ENCODE assay signal across 29 cellular contexts in the genomic region with DNA sequence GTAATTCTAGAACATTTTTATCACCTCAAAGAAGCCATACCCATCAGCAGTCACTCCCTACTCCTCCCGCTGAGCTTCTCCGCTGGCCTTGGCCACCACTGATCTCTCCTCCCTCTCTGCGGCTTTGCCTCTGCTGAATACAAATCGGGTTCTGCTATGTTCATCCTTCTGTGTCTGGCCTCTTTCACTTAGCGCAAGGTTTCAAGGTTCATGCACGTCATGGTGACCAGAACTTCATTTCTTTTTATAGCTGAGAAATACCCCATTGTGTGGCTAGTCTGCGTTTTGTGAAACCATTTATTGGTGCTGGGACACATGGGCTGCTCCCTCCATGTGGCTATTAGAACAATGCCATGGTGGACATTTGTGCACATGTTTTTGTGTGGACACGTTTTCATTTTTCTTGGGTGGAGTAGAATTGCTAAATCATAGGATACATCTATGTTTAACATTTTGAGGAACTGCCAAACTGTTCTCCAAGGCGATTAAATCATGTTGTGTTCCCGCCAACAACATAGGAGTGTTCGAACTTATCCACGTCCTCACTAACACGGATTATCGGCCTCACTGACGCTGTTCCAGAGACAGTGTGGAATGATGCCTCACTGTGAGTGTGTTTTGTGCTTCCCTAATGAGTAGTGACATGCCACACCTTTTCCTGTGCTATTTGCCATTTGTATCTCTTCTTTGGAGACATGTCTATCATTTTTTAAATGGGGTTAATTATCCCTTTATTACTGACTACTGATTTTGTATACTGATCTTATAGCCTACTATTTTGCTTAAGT. TPM values are rescaled to one million over a fixed set of nuclear protein-coding genes. Genes with fewer than 3 reads are reported as not detected.
"Had no signal": no experiment of that assay in that cellular context is flagged by ENCODE, and none has a peak within 500 bp of the region (broad histone marks: within the 10 kb centered on the region; RNA-seq: fewer than 3 reads in every experiment).

No MANE protein-coding gene starts in this region.

- H3K36me3 Mint-ChIP-seq: activated CD8-positive, alpha-beta memory T cell treated with anti-CD3 and anti-CD28 coated beads, Interleukin-2, amount 10 ng/mL, durations not matched to agents 7 days and 5 days; activated naive CD4-positive, alpha-beta T cell treated with anti-CD3 and anti-CD28 coated beads, Interleukin-2, amount 50 U/mL, for 24 hours; brain; WTC11 had no signal

- H3K9me3 Mint-ChIP-seq: activated CD4-positive, alpha-beta memory T cell treated with anti-CD3 and anti-CD28 coated beads, Interleukin-2, amount 10 ng/mL, durations not matched to agents 7 days and 5 days; activated CD4-positive, alpha-beta T cell treated with anti-CD3 and anti-CD28 coated beads, Interleukin-2, amount 10 ng/mL, durations not matched to agents 24 days and 14 days; activated naive CD4-positive, alpha-beta T cell treated with anti-CD3 and anti-CD28 coated beads, Interleukin-2, amount 50 U/mL, for 24 hours; dendritic cell treated with granulocyte-macrophage colony-stimulating factor and Interleukin-4, amounts not matched to agents 40 ng/mL and 50 ng/mL, for 4 days; WTC11 had no signal

- ATAC-seq: activated CD8-positive, alpha-beta memory T cell treated with anti-CD3 and anti-CD28 coated beads, Interleukin-2, amount 10 ng/mL, durations not matched to agents 7 days and 5 days; heart right ventricle; left lung; stimulated activated naive CD8-positive, alpha-beta T cell treated with anti-CD3 and anti-CD28 coated beads, Interleukin-15, Interleukin-2, amounts not matched to agents 100 U/mL and 50 U/mL, for 24 hours; WTC11 had no signal

- H3K4me1 Mint-ChIP-seq: activated CD4-positive, alpha-beta memory T cell treated with anti-CD3 and anti-CD28 coated beads, Interleukin-2, amount 10 ng/mL, durations not matched to agents 7 days and 5 days; activated CD4-positive, alpha-beta T cell treated with anti-CD3 and anti-CD28 coated beads, Interleukin-2, amount 10 ng/mL, durations not matched to agents 24 days and 14 days; activated CD8-positive, alpha-beta memory T cell treated with anti-CD3 and anti-CD28 coated beads, Interleukin-2, amount 10 ng/mL, durations not matched to agents 7 days and 5 days; activated naive CD4-positive, alpha-beta T cell treated with anti-CD3 and anti-CD28 coated beads, Interleukin-2, amount 50 U/mL, for 24 hours; WTC11 had no signal

- H3K4me3 Mint-ChIP-seq: activated CD4-positive, alpha-beta memory T cell treated with anti-CD3 and anti-CD28 coated beads, Interleukin-2, amount 10 ng/mL, durations not matched to agents 7 days and 5 days; activated CD4-positive, alpha-beta T cell treated with anti-CD3 and anti-CD28 coated beads, Interleukin-2, amount 10 ng/mL, durations not matched to agents 24 days and 14 days; activated CD8-positive, alpha-beta memory T cell treated with anti-CD3 and anti-CD28 coated beads, Interleukin-2, amount 10 ng/mL, durations not matched to agents 7 days and 5 days; activated naive CD4-positive, alpha-beta T cell treated with anti-CD3 and anti-CD28 coated beads, Interleukin-2, amount 50 U/mL, for 24 hours; brain; dendritic cell treated with granulocyte-macrophage colony-stimulating factor and Interleukin-4, amounts not matched to agents 40 ng/mL and 50 ng/mL, for 4 days; WTC11 had no signal

- H3K27ac Mint-ChIP-seq: activated CD4-positive, alpha-beta memory T cell treated with anti-CD3 and anti-CD28 coated beads, Interleukin-2, amount 10 ng/mL, durations not matched to agents 7 days and 5 days; activated CD4-positive, alpha-beta T cell treated with anti-CD3 and anti-CD28 coated beads, Interleukin-2, amount 10 ng/mL, durations not matched to agents 24 days and 14 days; activated CD8-positive, alpha-beta memory T cell treated with anti-CD3 and anti-CD28 coated beads, Interleukin-2, amount 10 ng/mL, durations not matched to agents 7 days and 5 days; activated naive CD4-positive, alpha-beta T cell treated with anti-CD3 and anti-CD28 coated beads, Interleukin-2, amount 50 U/mL, for 24 hours; brain; dendritic cell treated with granulocyte-macrophage colony-stimulating factor and Interleukin-4, amounts not matched to agents 40 ng/mL and 50 ng/mL, for 4 days; WTC11 had no signal

- DNase-seq: activated CD4-positive, alpha-beta memory T cell treated with anti-CD3 and anti-CD28 coated beads, Interleukin-2, amount 10 ng/mL, durations not matched to agents 7 days and 5 days; activated CD4-positive, alpha-beta T cell treated with anti-CD3 and anti-CD28 coated beads, Interleukin-2, amount 10 ng/mL, durations not matched to agents 24 days and 14 days; activated CD8-positive, alpha-beta memory T cell treated with anti-CD3 and anti-CD28 coated beads, Interleukin-2, amount 10 ng/mL, durations not matched to agents 7 days and 5 days; activated effector memory CD4-positive, alpha-beta T cell treated with anti-CD3 and anti-CD28 coated beads, Interleukin-2, amount 50 U/mL, for 16 hours; activated T-cell treated with anti-CD3 and anti-CD28 coated beads for 4 hours; aorta; caudate nucleus; effector CD4-positive, alpha-beta T cell; erythroblast; foreskin fibroblast; heart right ventricle; left lung; nucleus accumbens; sigmoid colon; stimulated activated CD4-positive, alpha-beta T cell treated with anti-CD3 and anti-CD28 coated beads, Interleukin-4, amount 100 ng/mL, for 1 hour; stimulated activated naive CD8-positive, alpha-beta T cell treated with anti-CD3 and anti-CD28 coated beads, Interleukin-15, Interleukin-2, amounts not matched to agents 100 U/mL and 50 U/mL, for 24 hours; T-helper 1 cell; T-helper 9 cell; thyroid gland had no signal

RNA-seq across cellular contexts. Expression of gene KRTAP5-6, which starts 24.2 kb away (rescaled TPM):
- total RNA-seq: activated CD4-positive, alpha-beta memory T cell treated with anti-CD3 and anti-CD28 coated beads, Interleukin-2, amount 10 ng/mL, durations not matched to agents 7 days and 5 days; activated CD4-positive, alpha-beta T cell treated with anti-CD3 and anti-CD28 coated beads, Interleukin-2, amount 10 ng/mL, durations not matched to agents 24 days and 14 days; activated CD8-positive, alpha-beta memory T cell treated with anti-CD3 and anti-CD28 coated beads, Interleukin-2, amount 10 ng/mL, durations not matched to agents 7 days and 5 days; aorta; fibroblast of lung; heart right ventricle; kidney epithelial cell; left lung; mononuclear cell; myocyte; sigmoid colon; subcutaneous adipose tissue; thyroid gland; urinary bladder had no signal

RNA-seq across cellular contexts. Expression of gene KRTAP5-5, which starts 43.2 kb away (rescaled TPM):
- total RNA-seq: activated CD4-positive, alpha-beta memory T cell treated with anti-CD3 and anti-CD28 coated beads, Interleukin-2, amount 10 ng/mL, durations not matched to agents 7 days and 5 days; activated CD4-positive, alpha-beta T cell treated with anti-CD3 and anti-CD28 coated beads, Interleukin-2, amount 10 ng/mL, durations not matched to agents 24 days and 14 days; activated CD8-positive, alpha-beta memory T cell treated with anti-CD3 and anti-CD28 coated beads, Interleukin-2, amount 10 ng/mL, durations not matched to agents 7 days and 5 days; aorta; fibroblast of lung; heart right ventricle; kidney epithelial cell; left lung; mononuclear cell; myocyte; sigmoid colon; subcutaneous adipose tissue; thyroid gland; urinary bladder; WTC11 had no signal

RNA-seq across cellular contexts. Expression of gene KRTAP5-4, which starts 50.9 kb away (rescaled TPM):
- total RNA-seq: activated CD4-positive, alpha-beta memory T cell treated with anti-CD3 and anti-CD28 coated beads, Interleukin-2, amount 10 ng/mL, durations not matched to agents 7 days and 5 days; activated CD4-positive, alpha-beta T cell treated with anti-CD3 and anti-CD28 coated beads, Interleukin-2, amount 10 ng/mL, durations not matched to agents 24 days and 14 days; activated CD8-positive, alpha-beta memory T cell treated with anti-CD3 and anti-CD28 coated beads, Interleukin-2, amount 10 ng/mL, durations not matched to agents 7 days and 5 days; aorta; fibroblast of lung; heart right ventricle; kidney epithelial cell; left lung; mononuclear cell; myocyte; sigmoid colon; subcutaneous adipose tissue; thyroid gland; urinary bladder; WTC11 had no signal
